ENCODE assay signal across 32 cellular contexts in the genomic region with DNA sequence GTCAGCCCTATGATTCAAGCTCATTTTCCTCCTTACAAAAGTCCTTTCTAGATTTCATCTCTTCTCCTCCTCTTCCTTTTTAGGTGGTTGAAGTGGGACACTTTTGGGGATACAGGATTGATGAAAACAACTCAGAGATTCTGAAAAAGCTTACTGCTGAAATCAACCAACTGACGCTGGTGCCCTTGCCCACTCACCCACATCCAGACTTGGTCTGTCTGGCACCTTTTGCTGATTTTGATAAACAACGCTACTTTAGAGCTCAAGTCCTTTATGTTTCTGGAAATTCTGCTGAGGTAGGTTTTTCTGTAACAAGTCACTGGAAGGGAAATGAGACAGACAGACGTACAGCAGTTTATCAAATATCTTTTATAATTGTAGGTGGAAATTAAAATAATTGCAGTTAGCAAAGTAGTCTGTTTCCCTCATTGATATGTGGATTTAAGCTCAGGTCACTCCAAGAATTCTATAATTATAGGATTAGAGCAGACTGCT. TPM values are rescaled to one million over a fixed set of nuclear protein-coding genes. Genes with fewer than 3 reads are reported as not detected.
A peak's percentile ranks its signal among the peaks of the same experiment; 100 is the strongest.
DNase-seq lines count a peak whose midpoint lies in the region; ATAC-seq, FAIRE-seq and TF ChIP-seq lines count a peak whose summit lies in the region.
"Had no signal": no experiment of that assay in that cellular context is flagged by ENCODE, and none has a peak within 500 bp of the region (broad histone marks: within the 10 kb centered on the region; RNA-seq: fewer than 3 reads in every experiment).

No MANE protein-coding gene starts in this region.

- H3K27ac ChIP-seq in HepG2 (ENCODE audit: extremely low read length, insufficient read depth, low read length), result no peak overlapping the region
- no peak overlapping the region for H3K27ac ChIP-seq in right lobe of liver
- no peak overlapping the region for H3K27ac ChIP-seq in K562 (ENCODE audit: extremely low read depth, low read depth, low read length)
- H3K27ac ChIP-seq in parathyroid adenoma, result peak overlapping the region; percentile 98
- H3K27ac ChIP-seq: 22Rv1, BLaER1 had no signal

- FAIRE-seq in HepG2 (lab: Jason Lieb, UNC), result no peak
- no peak for FAIRE-seq in K562 (lab: Jason Lieb, UNC)
- FAIRE-seq: GM12878, GM12892, GM18507 had no signal

- H2AFZ ChIP-seq in HepG2 (ENCODE audit: low read length), result no peak overlapping the region
- no peak overlapping the region for H2AFZ ChIP-seq in K562 (ENCODE audit: low read depth, low read length)
- peak overlapping the region; percentile 47 for H2AFZ ChIP-seq in parathyroid adenoma

- H3K36me3 ChIP-seq in HepG2 (replicated peaks in 1 of 2; ENCODE audit: control insufficient read depth in 1 of 2, insufficient read depth in 2 of 2, low read length in 2 of 2) (no peaks in the 10 kb centered on the region), right lobe of liver (no peaks in the 10 kb centered on the region), K562 (ENCODE audit: control insufficient read depth, insufficient read depth, low read length) (no peaks in the 10 kb centered on the region), parathyroid adenoma (ENCODE audit: control insufficient read depth, insufficient read depth, low read length) (no peaks in the 10 kb centered on the region), H7 (replicated peaks; ENCODE audit: control insufficient read depth, insufficient read depth, low read length) (no peaks in the 10 kb centered on the region)
- H3K36me3 ChIP-seq: BE2C, BLaER1 had no signal

- H3K4me1 Mint-ChIP-seq in MCF 10A (ENCODE audit: insufficient read depth, unreplicated experiment), result no peaks in the 10 kb centered on the region
- H3K4me1 Mint-ChIP-seq: CD14-positive monocyte; CD4-positive, alpha-beta memory T cell; CD4-positive, CD25-positive, alpha-beta regulatory T cell; CD8-positive, alpha-beta memory T cell had no signal

- TF ChIP-seq EP300 in HepG2 (IDR thresholded peaks at IDR 0.05; ENCODE audit: low read depth in 2 of 2, low read length in 2 of 2), result no peak
- no peak for TF ChIP-seq EP300 in HepG2 (CRISPR knock-in tag; IDR thresholded peaks at IDR 0.05; ENCODE audit: borderline replicate concordance)
- no peak for TF ChIP-seq EP300 in K562 (IDR thresholded peaks at IDR 0.05; ENCODE audit: low read length)

- no peak for TF ChIP-seq RAD21 in HepG2 (CRISPR knock-in tag; IDR thresholded peaks at IDR 0.05)
- TF ChIP-seq RAD21 in K562 (CRISPR knock-in tag; conservative IDR thresholded peaks at IDR 0.05 in 1 of 2, IDR thresholded peaks at IDR 0.05 in 1 of 2), result no peak

- H3K4me1 ChIP-seq in HepG2 (ENCODE audit: insufficient read depth, low read length) (no peaks in the 10 kb centered on the region), right lobe of liver (no peaks in the 10 kb centered on the region), K562 (replicated peaks in 1 of 2; ENCODE audit: control insufficient read depth in 2 of 2, insufficient read depth in 2 of 2, low read length in 2 of 2) (no peaks in the 10 kb centered on the region), parathyroid adenoma (peaks cover 52% of the 10 kb centered on the region)
- H3K4me1 ChIP-seq: BE2C, BLaER1 had no signal

- H3K4me3 ChIP-seq in HepG2 (replicated peaks in 1 of 3; ENCODE audit: insufficient read depth in 1 of 3, low read depth in 2 of 3, low read length in 3 of 3) (no peak overlapping the region), right lobe of liver (no peak overlapping the region), K562 (no peak overlapping the region), parathyroid adenoma (ENCODE audit: low read depth, low read length) (peak overlapping the region; percentile 42), H7 (ENCODE audit: insufficient read depth, low read depth, low read length) (no peak overlapping the region)
- H3K4me3 ChIP-seq: BLaER1, GM12878 had no signal

- 38% methylated on average over 3 of the region's 3 CpGs for WGBS in HepG2 (ENCODE audit: low lambda C conversion rate)
- WGBS in right lobe of liver (ENCODE audit: insufficient coverage, low coverage, low lambda C conversion rate, missing lambda C conversion rate), result 61% methylated on average over 3 of the region's 3 CpGs
- 7% methylated on average over 3 of the region's 3 CpGs for WGBS in K562 (ENCODE audit: insufficient coverage, low coverage, missing lambda C conversion rate)

- H3K9me3 ChIP-seq in HepG2 (ENCODE audit: low read length) (no peaks in the 10 kb centered on the region), right lobe of liver (no peaks in the 10 kb centered on the region), K562 (replicated peaks; ENCODE audit: control insufficient read depth, insufficient read depth, low read depth, low read length) (no peaks in the 10 kb centered on the region), parathyroid adenoma (ENCODE audit: control insufficient read depth, low read length) (no peaks in the 10 kb centered on the region)
- H3K9me3 ChIP-seq: BE2C, BLaER1 had no signal

- POLR2A ChIA-PET in HepG2 (lab: Yijun Ruan, JAX) (no interaction called here), K562 (lab: Yijun Ruan, JAX) (interaction anchor here (1.1 kb wide), 1 partner anchor 9 kb away, joined by 6 read pairs; no protein-coding TSS in a partner anchor), MCF 10A (lab: Yijun Ruan, JAX) (interaction anchor here (0.8 kb wide), 1 partner anchor 9 kb away, joined by 3 read pairs; no protein-coding TSS in a partner anchor)

- H3K27me3 Mint-ChIP-seq in MCF 10A (ENCODE audit: insufficient read depth, unreplicated experiment), result peaks cover 15% of the 10 kb centered on the region

- H3K36me3 Mint-ChIP-seq in MCF 10A (ENCODE audit: insufficient read depth, unreplicated experiment), result no peaks in the 10 kb centered on the region
- H3K36me3 Mint-ChIP-seq: CD4-positive, alpha-beta memory T cell; CD4-positive, CD25-positive, alpha-beta regulatory T cell; CD8-positive, alpha-beta memory T cell had no signal

- H3K9ac ChIP-seq in HepG2 (ENCODE audit: insufficient read depth, low read depth, low read length) (no peak overlapping the region), K562 (ENCODE audit: insufficient read depth in 1 of 2, low read depth in 2 of 2, low read length in 2 of 2) (no peak overlapping the region), parathyroid adenoma (no peak overlapping the region)
- H3K9ac ChIP-seq: BLaER1 had no signal

- H3K27ac Mint-ChIP-seq in MCF 10A (ENCODE audit: low read depth, unreplicated experiment), result no peak overlapping the region
- H3K27ac Mint-ChIP-seq: CD14-positive monocyte; CD8-positive, alpha-beta memory T cell had no signal

- no peaks in the 10 kb centered on the region for H3K9me1 ChIP-seq in K562 (ENCODE audit: control insufficient read depth, insufficient read depth, low read length)

- ATAC-seq in HepG2, result no peak
- ATAC-seq in right lobe of liver, result no peak
- no peak for ATAC-seq in K562
- ATAC-seq: GM12878 had no signal

- H3K4me3 Mint-ChIP-seq in MCF 10A (ENCODE audit: unreplicated experiment), result no peak overlapping the region
- H3K4me3 Mint-ChIP-seq: CD14-positive monocyte; CD4-positive, alpha-beta memory T cell; CD4-positive, CD25-positive, alpha-beta regulatory T cell; CD8-positive, alpha-beta memory T cell had no signal

- in situ Hi-C loops in HepG2 (cut with HindIII; ENCODE audit: extremely low pct_ligation_motif_present, low pct_unique_long_range_greater_than_20kb) (no loop called here), K562 (cut with MboI) (no loop called here)

- H3K4me2 ChIP-seq in HepG2 (ENCODE audit: low read depth, low read length) (no peak overlapping the region), K562 (ENCODE audit: insufficient read depth, low read length) (no peak overlapping the region), parathyroid adenoma (ENCODE audit: low read length) (peak overlapping the region; percentile 59)
- H3K4me2 ChIP-seq: BLaER1 had no signal

- DNase-seq in HepG2 (ENCODE audit: low spot score) (no peak), right lobe of liver (no peak), K562 (ENCODE audit: extremely low read depth in 1 of 4, low spot score in 3 of 4) (no peak), MCF 10A (ENCODE audit: unreplicated experiment) (no peak), H7 (no peak)
- DNase-seq in activated naive CD4-positive, alpha-beta T cell (lab: John Stamatoyannopoulos, UW), result no peak
- DNase-seq: ACHN; BE2C; C1 segment of cervical spinal cord; CD4-positive, alpha-beta memory T cell; CD4-positive, CD25-positive, alpha-beta regulatory T cell; CD8-positive, alpha-beta memory T cell; COR-L47; DMS 273 treated with DMSO at 0.1 percent for 48 hours; DMS153; DMS53; DMS79; DND-41; EL; GDM1 had no signal

- TF ChIP-seq CTCF in HepG2 (CRISPR knock-in tag; IDR thresholded peaks at IDR 0.05), result no peak
- no peak for TF ChIP-seq CTCF in right lobe of liver (IDR thresholded peaks at IDR 0.05)
- no peak for TF ChIP-seq CTCF in K562 (IDR thresholded peaks at IDR 0.05 in 2 of 3, conservative IDR thresholded peaks at IDR 0.05 in 1 of 3; ENCODE audit: insufficient read depth in 2 of 3, low read depth in 1 of 3, low read length in 3 of 3)
- no peak for TF ChIP-seq CTCF in parathyroid adenoma (IDR thresholded peaks at IDR 0.05)
- no peak for TF ChIP-seq CTCF in MCF 10A (IDR thresholded peaks at IDR 0.05; ENCODE audit: unreplicated experiment)

- intact Hi-C loops in HepG2 (cut with micrococcal nuclease; ENCODE audit: unreplicated experiment) (no loop called here), right lobe of liver (cut with DNase I) (no loop called here), K562 (cut with micrococcal nuclease) (no loop called here), MCF 10A (cut with micrococcal nuclease) (no loop called here)

- no peak for TF ChIP-seq POLR2A in HepG2 (IDR thresholded peaks at IDR 0.05; ENCODE audit: insufficient read depth in 1 of 2, low read depth in 2 of 2, low read length in 2 of 2)
- TF ChIP-seq POLR2A in right lobe of liver (IDR thresholded peaks at IDR 0.05), result no peak
- no peak for TF ChIP-seq POLR2A in K562 (conservative IDR thresholded peaks at IDR 0.05)

- H3K79me2 ChIP-seq in HepG2 (ENCODE audit: insufficient read depth, low read length), result no peaks in the 10 kb centered on the region
- H3K79me2 ChIP-seq in K562 (ENCODE audit: control insufficient read depth, insufficient read depth, low read length), result no peaks in the 10 kb centered on the region
- no peaks in the 10 kb centered on the region for H3K79me2 ChIP-seq in parathyroid adenoma

- no peaks in the 10 kb centered on the region for H4K20me1 ChIP-seq in HepG2 (ENCODE audit: insufficient read depth, low read length)
- no peaks in the 10 kb centered on the region for H4K20me1 ChIP-seq in K562 (replicated peaks; ENCODE audit: control insufficient read depth, insufficient read depth, low read length)
- H4K20me1 ChIP-seq: BLaER1 had no signal

- H3K9me3 Mint-ChIP-seq in MCF 10A (ENCODE audit: unreplicated experiment), result no peaks in the 10 kb centered on the region
- H3K9me3 Mint-ChIP-seq: CD4-positive, alpha-beta memory T cell; CD8-positive, alpha-beta memory T cell had no signal

- H3K27me3 ChIP-seq in HepG2 (ENCODE audit: control insufficient read depth in 1 of 2, insufficient read depth in 2 of 2, low read length in 2 of 2), result peaks cover 0 to 2% of the 10 kb centered on the region in 2 experiments; a peak in 1 of 5 replicates
- no peaks in the 10 kb centered on the region for H3K27me3 ChIP-seq in right lobe of liver
- peaks cover 0 to 10% of the 10 kb centered on the region in 2 experiments; a peak in 2 of 5 replicates for H3K27me3 ChIP-seq in K562 (ENCODE audit: control insufficient read depth in 2 of 2, insufficient read depth in 2 of 2, low read length in 2 of 2)
- no peaks in the 10 kb centered on the region for H3K27me3 ChIP-seq in parathyroid adenoma (ENCODE audit: control insufficient read depth, insufficient read depth, low read length)
- no peaks in the 10 kb centered on the region for H3K27me3 ChIP-seq in H7 (ENCODE audit: control insufficient read depth, insufficient read depth, low read length)
- H3K27me3 ChIP-seq: BE2C had no signal

- BruUV-seq in HepG2 (replicated peaks; lab: Mats Ljungman, UMichigan) (no TSS peak), K562 (replicated peaks; lab: Mats Ljungman, UMichigan) (no TSS peak), MCF 10A (replicated peaks; lab: Mats Ljungman, UMichigan) (no TSS peak)

- CTCF ChIA-PET in HepG2 (lab: Yijun Ruan, JAX; ENCODE audit: low intra/inter-chr PET ratio, low total read pairs), result no interaction called here
- CTCF ChIA-PET in K562 (lab: Yijun Ruan, JAX; ENCODE audit: low intra/inter-chr PET ratio), result no interaction called here
- CTCF ChIA-PET in MCF 10A (lab: Yijun Ruan, JAX), result interaction anchor here (0.6 to 1.1 kb wide), 4 partner anchors 9 to 31 kb away, joined by 3 to 5 read pairs (median 4); no protein-coding TSS in a partner anchor

RNA-seq across cellular contexts. Expression of a gene that starts 60.0 kb away (rescaled TPM):
- total RNA-seq in HepG2 (2016; rRNA removed; fragmentation: Illumina TruSeq; extraction: Trizol), result not detected in 2 replicates
- total RNA-seq in HepG2 (2016; cell fraction: cytosol; rRNA removed; fragmentation: Illumina TruSeq; extraction: Trizol; ENCODE audit: low read depth), result not detected in 2 replicates
- total RNA-seq in HepG2 (2016; cell fraction: insoluble cytoplasmic fraction; rRNA removed; fragmentation: Illumina TruSeq; extraction: Trizol), result not detected in 2 replicates
- not detected in 2 replicates for total RNA-seq in HepG2 (2016; cell fraction: membrane; rRNA removed; fragmentation: Illumina TruSeq; extraction: Trizol)
- not detected in 2 replicates for total RNA-seq in HepG2 (2016; cell fraction: nucleus; rRNA removed; fragmentation: Illumina TruSeq; extraction: Trizol)
- polyA plus RNA-seq in HepG2 (2011; rRNA removed), result not detected in 2 replicates
- polyA plus RNA-seq in HepG2 (2011; cell fraction: cytosol; rRNA removed), result not detected in 2 replicates
- not detected in 2 replicates for polyA plus RNA-seq in HepG2 (2011; cell fraction: nucleus; rRNA removed)
- polyA plus RNA-seq in HepG2 (2012), result not detected in 2 replicates
- polyA plus RNA-seq in HepG2 (2016; cell fraction: cytosol; fragmentation: Illumina TruSeq; extraction: Trizol; ENCODE audit: low read depth), result not detected in 2 replicates
- polyA plus RNA-seq in HepG2 (2016; cell fraction: insoluble cytoplasmic fraction; fragmentation: Illumina TruSeq; extraction: Trizol; ENCODE audit: low read depth), result not detected in 2 replicates
- not detected in 2 replicates for polyA plus RNA-seq in HepG2 (2016; cell fraction: membrane; fragmentation: Illumina TruSeq; extraction: Trizol; ENCODE audit: low read depth)
- polyA plus RNA-seq in HepG2 (2016; cell fraction: nucleus; fragmentation: Illumina TruSeq; extraction: Trizol; ENCODE audit: insufficient read depth, low read depth), result not detected in 2 replicates
- polyA minus RNA-seq in HepG2 (2011; rRNA and poly(A)+ RNA removed; ENCODE audit: low replicate concordance), result 0.37 TPM in 1 of 2 replicates, not detected in the other
- not detected in 2 replicates for polyA minus RNA-seq in HepG2 (2011; cell fraction: cytosol; rRNA and poly(A)+ RNA removed)
- not detected in 2 replicates for polyA minus RNA-seq in HepG2 (2011; cell fraction: nucleus; rRNA and poly(A)+ RNA removed)
- total RNA-seq in right lobe of liver, result 100 to 1,000 TPM in 3 of 6 experiments, 10 to 100 TPM in 3; 37.3 to 232 (median 110) TPM
- total RNA-seq in K562 (2011; cell fraction: chromatin; rRNA removed; ENCODE audit: low replicate concordance), result not detected in 2 replicates
- not detected in 2 replicates for total RNA-seq in K562 (2011; cell fraction: nucleolus; rRNA removed)
- not detected in 2 replicates for total RNA-seq in K562 (2011; cell fraction: nucleoplasm; rRNA removed)
- not detected in 2 replicates for total RNA-seq in K562 (2014; rRNA removed)
- not detected in 2 replicates for total RNA-seq in K562 (2014; rRNA removed; fragmentation: Illumina TruSeq; extraction: Trizol)
- not detected in 2 replicates for total RNA-seq in K562 (2015; rRNA removed; fragmentation: Illumina TruSeq; extraction: Trizol)
- total RNA-seq in K562 (2021), result 0.18 TPM in 1 of 2 replicates, not detected in the other
- not detected in 2 replicates for polyA plus RNA-seq in K562 (2011; rRNA removed)
- not detected in 2 replicates for polyA plus RNA-seq in K562 (2011; cell fraction: cytosol; rRNA removed)
- polyA plus RNA-seq in K562 (2011; cell fraction: nucleus; rRNA removed), result not detected in 2 replicates
- not detected in 2 replicates for polyA plus RNA-seq in K562 (2012)
- not detected in 2 replicates for polyA plus RNA-seq in K562 (2014; fragmentation: Illumina TruSeq; extraction: Trizol)
- polyA plus RNA-seq in K562 (2014; fragmentation: Nextera tagmentation; extraction: Ambion mirVana), result not detected
- not detected in 2 replicates for polyA plus RNA-seq in K562 (2014; rRNA removed)
- polyA minus RNA-seq in K562 (2011; rRNA and poly(A)+ RNA removed), result not detected in 2 replicates
- polyA minus RNA-seq in K562 (2011; cell fraction: cytosol; rRNA and poly(A)+ RNA removed), result not detected in 2 replicates
- not detected in 2 replicates for polyA minus RNA-seq in K562 (2011; cell fraction: nucleus; rRNA and poly(A)+ RNA removed)
- 0.05 and 0.12 TPM in 2 replicates for total RNA-seq in MCF 10A (2022)
- total RNA-seq in H7 (2014; rRNA removed; shearing (Covaris generic)), result 0.17 and 2.9 TPM in 2 replicates
- total RNA-seq: A172; A673; CD4-positive, alpha-beta memory T cell; CD4-positive, CD25-positive, alpha-beta regulatory T cell; CD8-positive, alpha-beta memory T cell; Daoy; G401; GM12878 had no signal
- polyA plus RNA-seq: AG04450; CD14-positive monocyte; CD4-positive, alpha-beta memory T cell; CD4-positive, CD25-positive, alpha-beta regulatory T cell; CD8-positive, alpha-beta memory T cell; GM12878 had no signal
